12 cellular contexts compared by ENCODE assay signal in genomic region chr11:12485328-12485727, GRCh38.
DNase-seq lines count a peak whose midpoint lies in the region; ATAC-seq, FAIRE-seq and TF ChIP-seq lines count a peak whose summit lies in the region.
"Had no signal": no experiment of that assay in that cellular context is flagged by ENCODE, and none has a peak within 500 bp of the region (broad histone marks: within the 10 kb centered on the region; RNA-seq: fewer than 3 reads in every experiment).

No MANE protein-coding gene starts in this region.

- H3K9me1 ChIP-seq in K562 (ENCODE audit: control insufficient read depth, insufficient read depth, low read length) (no peaks in the 10 kb centered on the region), keratinocyte (ENCODE audit: control insufficient read depth, extremely low read depth, insufficient read depth, low read length) (no peaks in the 10 kb centered on the region)

- peaks cover 0 to 43% (median 5%) of the 10 kb centered on the region in 9 donors for H3K36me3 ChIP-seq in heart right ventricle
- H3K36me3 ChIP-seq in K562 (ENCODE audit: control insufficient read depth, insufficient read depth, low read length): no peaks in the 10 kb centered on the region
- peaks cover 0 to 6% of the 10 kb centered on the region in 2 experiments for H3K36me3 ChIP-seq in keratinocyte (ENCODE audit: control insufficient read depth in 2 of 2, extremely low read depth in 1 of 2, insufficient read depth in 2 of 2, low read length in 2 of 2)
- H3K36me3 ChIP-seq in transverse colon: peaks cover 0 to 12% (median 0%) of the 10 kb centered on the region in 4 donors

- CTCF ChIA-PET in K562 (lab: Yijun Ruan, JAX; ENCODE audit: low intra/inter-chr PET ratio): no interaction called here

- in situ Hi-C loops in K562 (cut with MboI): no loop called here
- in situ Hi-C loops in transverse colon (cut with MboI; ENCODE audit: low pct_ligation_motif_present in 1 of 4, low pct_unique_long_range_greater_than_20kb in 1 of 4, low sequenced_read_pairs in 3 of 4): no loop called here

- peak in 1 of 2 experiments; percentile 15; a peak in 1 of 4 replicates for TF ChIP-seq RAD21 in K562 (CRISPR knock-in tag; conservative IDR thresholded peaks at IDR 0.05 in 1 of 2, IDR thresholded peaks at IDR 0.05 in 1 of 2)

- POLR2A ChIA-PET in K562 (lab: Yijun Ruan, JAX): interaction anchor here (0.5 to 0.6 kb wide), 4 partner anchors 9 to 349 kb away, joined by 3 to 6 read pairs (median 4); no protein-coding TSS in a partner anchor

- H3K79me2 ChIP-seq in K562 (ENCODE audit: control insufficient read depth, insufficient read depth, low read length): no peaks in the 10 kb centered on the region
- H3K79me2 ChIP-seq in keratinocyte (ENCODE audit: control insufficient read depth, insufficient read depth, low read length): no peaks in the 10 kb centered on the region

- FAIRE-seq in K562 (lab: Jason Lieb, UNC): no peak
- no peak for FAIRE-seq in keratinocyte (lab: Jason Lieb, UNC)

- WGBS in heart right ventricle, 2 donors: 93 to 96% methylated on average over 1 of the region's 1 CpG
- WGBS in K562 (ENCODE audit: insufficient coverage, low coverage, missing lambda C conversion rate): 0% methylated on average over 1 of the region's 1 CpG
- WGBS in transverse colon (ENCODE audit: low coverage in 1 of 2), 2 donors: 64 to 67% methylated on average over 1 of the region's 1 CpG

- H3K27ac ChIP-seq in heart right ventricle (no peak overlapping the region), K562 (ENCODE audit: extremely low read depth, low read depth, low read length) (no peak overlapping the region), keratinocyte (ENCODE audit: control insufficient read depth, insufficient read depth, low read length) (no peak overlapping the region), transverse colon (no peak overlapping the region)

- H3K4me1 ChIP-seq in heart right ventricle: peaks cover 2 to 22% (median 14%) of the 10 kb centered on the region in 9 donors
- no peaks in the 10 kb centered on the region for H3K4me1 ChIP-seq in K562 (replicated peaks in 1 of 2; ENCODE audit: control insufficient read depth in 2 of 2, insufficient read depth in 2 of 2, low read length in 2 of 2)
- no peaks in the 10 kb centered on the region for H3K4me1 ChIP-seq in keratinocyte (ENCODE audit: control insufficient read depth, extremely low read depth, insufficient read depth, low read length)
- H3K4me1 ChIP-seq in transverse colon: no peaks in the 10 kb centered on the region

- H3K9me3 ChIP-seq in heart right ventricle (peaks cover 0 to 22% (median 0%) of the 10 kb centered on the region in 11 donors), K562 (replicated peaks; ENCODE audit: control insufficient read depth, insufficient read depth, low read depth, low read length) (no peaks in the 10 kb centered on the region; the same call in 1 of the 2 replicates), keratinocyte (ENCODE audit: control insufficient read depth, low read depth, low read length) (no peaks in the 10 kb centered on the region), transverse colon (peaks cover 0 to 8% of the 10 kb centered on the region in 2 donors)

- H3K9ac ChIP-seq in K562 (ENCODE audit: insufficient read depth in 1 of 2, low read depth in 2 of 2, low read length in 2 of 2) (no peak overlapping the region), keratinocyte (ENCODE audit: control insufficient read depth, extremely low read depth, insufficient read depth, low read length) (no peak overlapping the region)

- dilution Hi-C loops in keratinocyte (cut with MboI; ENCODE audit: extremely low pct_ligation_motif_present, low sequenced_read_pairs): no loop called here

- ATAC-seq in heart right ventricle (no peak), left cardiac atrium (no peak), K562 (no peak), HG03045 (IDR thresholded peaks at IDR 0.05; ENCODE audit: unreplicated experiment) (no peak)
- ATAC-seq: activated CD4-positive, alpha-beta T cell treated with anti-CD3 and anti-CD28 coated beads for 36 hours had no signal

- no TSS peak for BruUV-seq in K562 (replicated peaks; lab: Mats Ljungman, UMichigan)

- TF ChIP-seq CTCF in heart right ventricle (IDR thresholded peaks at IDR 0.05) (peak in 8 of 9 donors; percentile 13 to 44 (median 32)), K562 (IDR thresholded peaks at IDR 0.05 in 2 of 3, conservative IDR thresholded peaks at IDR 0.05 in 1 of 3; ENCODE audit: insufficient read depth in 2 of 3, low read depth in 1 of 3, low read length in 3 of 3) (peak; percentile 14 to 46 (median 21); a peak in 2 of 6 replicates), keratinocyte (optimal IDR thresholded peaks at IDR 0.05 in 1 of 3, IDR thresholded peaks at IDR 0.05 in 1 of 3, conservative IDR thresholded peaks at IDR 0.05 in 1 of 3; ENCODE audit: extremely low read depth in 1 of 3, insufficient read depth in 2 of 3, low read length in 3 of 3) (peak in 2 of 3 experiments; percentile 22 to 49), transverse colon (IDR thresholded peaks at IDR 0.05) (peak in 3 of 5 experiments; percentile 16 to 59 (median 48))

- intact Hi-C loops in heart right ventricle (cut with DNase I): loop anchor here in 4 of 10 donors (5.0 to 10.0 kb wide), 5 partner anchors 71 to 409 kb away; no protein-coding TSS in a partner anchor
- intact Hi-C loops in left cardiac atrium (cut with DNase I): no loop called here
- intact Hi-C loops in K562 (cut with micrococcal nuclease): no loop called here
- intact Hi-C loops in transverse colon (cut with DNase I; ENCODE audit: low total_unique reads): no loop called here

- TF ChIP-seq POLR2A in K562 (conservative IDR thresholded peaks at IDR 0.05) (no peak), transverse colon (IDR thresholded peaks at IDR 0.05) (no peak)

- DNase-seq in heart right ventricle (no peak), left cardiac atrium (no peak), K562 (ENCODE audit: extremely low read depth in 1 of 4, low spot score in 3 of 4) (no peak), keratinocyte (ENCODE audit: low read depth, low spot score) (no peak), transverse colon (no peak), amygdala (lab: John Stamatoyannopoulos, UW) (no peak)
- no peak for DNase-seq in activated CD4-positive, alpha-beta T cell treated with anti-CD3 and anti-CD28 coated beads for 4 hours
- DNase-seq: activated CD4-positive, alpha-beta T cell treated with anti-CD3 and anti-CD28 coated beads for 36 hours; activated naive CD4-positive, alpha-beta T cell; naive B cell; NCI-H1417 had no signal

- TF ChIP-seq EP300 in K562 (IDR thresholded peaks at IDR 0.05; ENCODE audit: low read length) (no peak), transverse colon (IDR thresholded peaks at IDR 0.05; ENCODE audit: low read depth) (no peak)

- H2AFZ ChIP-seq in K562 (ENCODE audit: low read depth, low read length) (no peak overlapping the region), keratinocyte (ENCODE audit: control insufficient read depth, low read length) (no peak overlapping the region)

- no peak overlapping the region for H3K4me3 ChIP-seq in heart right ventricle
- H3K4me3 ChIP-seq in K562: no peak overlapping the region
- no peak overlapping the region for H3K4me3 ChIP-seq in keratinocyte (ENCODE audit: control insufficient read depth in 2 of 3, extremely low read depth in 1 of 3, insufficient read depth in 2 of 3, low read depth in 1 of 3, low read length in 3 of 3)
- no peak overlapping the region for H3K4me3 ChIP-seq in transverse colon

- H3K4me2 ChIP-seq in K562 (ENCODE audit: insufficient read depth, low read length): no peak overlapping the region
- no peak overlapping the region for H3K4me2 ChIP-seq in keratinocyte (ENCODE audit: control insufficient read depth, extremely low read depth, insufficient read depth, low read depth, low read length)

- H4K20me1 ChIP-seq in K562 (replicated peaks; ENCODE audit: control insufficient read depth, insufficient read depth, low read length): no peaks in the 10 kb centered on the region
- H4K20me1 ChIP-seq in keratinocyte (ENCODE audit: control insufficient read depth, extremely low read depth, insufficient read depth, low read length): no peaks in the 10 kb centered on the region

- H3K27me3 ChIP-seq in heart right ventricle: no peaks in the 10 kb centered on the region
- H3K27me3 ChIP-seq in K562 (ENCODE audit: control insufficient read depth in 2 of 2, insufficient read depth in 2 of 2, low read length in 2 of 2): peaks cover 5 to 19% of the 10 kb centered on the region in 2 experiments; a peak in 4 of 5 replicates
- H3K27me3 ChIP-seq in keratinocyte (ENCODE audit: control insufficient read depth, extremely low read depth, insufficient read depth, low read length): no peaks in the 10 kb centered on the region
- no peaks in the 10 kb centered on the region for H3K27me3 ChIP-seq in transverse colon

TF ChIP-seq in K562, 482 proteins besides CTCF, POLR2A, EP300 and RAD21 (continues in another document):
- TF ChIP-seq USF2 (CRISPR knock-in tag; IDR thresholded peaks at IDR 0.05): no peak
- TF ChIP-seq POLR2AphosphoS2 (IDR thresholded peaks at IDR 0.05; ENCODE audit: low read length): no peak
- TF ChIP-seq NEUROD1 (IDR thresholded peaks at IDR 0.05; ENCODE audit: borderline replicate concordance, low read depth, low read length, partially characterized antibody): no peak
- no peak for TF ChIP-seq ZNF212 (CRISPR knock-in tag; IDR thresholded peaks at IDR 0.05)
- no peak for TF ChIP-seq HBP1 (CRISPR knock-in tag; IDR thresholded peaks at IDR 0.05)
- no peak for TF ChIP-seq ZNF175 (CRISPR knock-in tag; IDR thresholded peaks at IDR 0.05; ENCODE audit: low read depth)
- TF ChIP-seq MAFG (tag; conservative IDR thresholded peaks at IDR 0.05): no peak
